In the genomic region with DNA sequence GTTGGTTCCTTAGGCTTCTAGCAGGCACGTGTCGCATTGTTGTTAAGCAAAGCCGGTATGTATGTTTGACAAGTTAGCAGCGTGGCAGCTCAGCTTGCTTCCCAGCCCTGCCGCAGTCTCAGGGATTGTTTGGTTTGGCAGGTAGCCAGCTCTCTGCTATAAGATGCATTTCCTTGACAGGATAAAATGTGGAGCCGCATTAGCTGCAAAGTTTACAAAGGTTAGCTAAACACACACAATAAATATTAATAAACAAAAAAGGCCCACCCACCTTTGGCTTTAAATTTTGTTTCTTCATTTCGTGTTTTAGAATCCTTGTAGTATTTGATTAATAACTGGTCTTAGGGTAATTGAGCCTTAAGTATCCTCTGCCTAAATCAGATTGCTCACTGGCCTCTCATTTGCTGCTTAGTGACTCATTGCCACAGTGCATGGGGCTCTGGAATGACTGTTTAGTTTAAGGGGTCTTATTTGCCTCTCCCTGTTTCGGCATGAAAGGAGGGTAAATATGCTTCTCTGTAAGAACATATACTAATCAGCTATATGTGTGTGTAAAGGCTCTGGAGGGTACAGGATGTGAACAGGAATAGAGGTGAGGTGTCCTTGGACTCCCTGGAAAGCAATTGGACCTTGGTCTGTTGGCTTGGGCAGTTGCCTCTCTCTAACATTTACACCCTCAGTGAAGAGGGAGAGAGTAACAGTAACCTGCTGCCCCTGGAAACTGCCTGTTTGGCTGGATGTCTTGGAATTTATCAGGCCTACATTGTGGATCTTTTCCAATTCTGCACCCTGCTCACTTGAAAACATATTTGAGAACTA, we compare ENCODE assay signal across 8 cellular contexts.
DNase-seq lines count a peak whose midpoint lies in the region; ATAC-seq and TF ChIP-seq lines count a peak whose summit lies in the region.

No MANE protein-coding gene starts in this region.

- TF ChIP-seq CTCF in heart left ventricle (IDR thresholded peaks at IDR 0.05) = no peak
- no peak for TF ChIP-seq CTCF in spleen (IDR thresholded peaks at IDR 0.05 in 8 of 11, conservative IDR thresholded peaks at IDR 0.05 in 3 of 11)

- no peak overlapping the region for H3K27ac Mint-ChIP-seq in activated T-helper 2 cell treated with anti-CD3 and anti-CD28 coated beads, Interferon-gamma antibody, Interleukin-2, Interleukin-4, amounts not matched to agents 10 μg/mL and 5 μg/mL and 100 μg/mL, durations not matched to agents 14 hours and 24 hours and 36 hours

- H3K4me3 ChIP-seq in heart left ventricle (no peak overlapping the region), SJSA1 (no peak overlapping the region), right cardiac atrium (ENCODE audit: low read length) (no peak overlapping the region), spleen (no peak overlapping the region)
- H3K4me3 ChIP-seq in effector memory CD4-positive, alpha-beta T cell (ENCODE audit: insufficient read depth, low read depth, low read length, poor library complexity, severe bottlenecking) = no peak overlapping the region

- H3K4me1 ChIP-seq in heart left ventricle (peaks cover 0 to 27% (median 13%) of the 10 kb centered on the region in 12 donors), SJSA1 (replicated peaks) (peaks cover 59% of the 10 kb centered on the region), right cardiac atrium (ENCODE audit: control insufficient read depth, insufficient read depth, low read length) (peaks cover 3% of the 10 kb centered on the region), spleen (peaks cover 0 to 22% (median 6%) of the 10 kb centered on the region in 6 donors)
- no peaks in the 10 kb centered on the region for H3K4me1 ChIP-seq in effector memory CD4-positive, alpha-beta T cell (ENCODE audit: control insufficient read depth, insufficient read depth, low read length, poor library complexity, severe bottlenecking)

- WGBS in heart left ventricle, 4 donors = 32 to 42% (median 38%) methylated on average over 8 of the region's 8 CpGs
- 34% methylated on average over 8 of the region's 8 CpGs for WGBS in right cardiac atrium
- 60 to 70% (median 63%) methylated on average over 8 of the region's 8 CpGs for WGBS in spleen, 5 donors

- H3K36me3 ChIP-seq in heart left ventricle (peaks cover 0 to 16% (median 0%) of the 10 kb centered on the region in 9 donors), SJSA1 (no peaks in the 10 kb centered on the region), spleen (peaks cover 0 to 29% (median 0%) of the 10 kb centered on the region in 6 donors)
- no peaks in the 10 kb centered on the region for H3K36me3 ChIP-seq in effector memory CD4-positive, alpha-beta T cell (ENCODE audit: control insufficient read depth, insufficient read depth, low read length)

- H3K27ac ChIP-seq in heart left ventricle = peak overlapping the region in 1 of 12 donors; percentile 44
- peak overlapping the region; percentile 44 for H3K27ac ChIP-seq in SJSA1
- H3K27ac ChIP-seq in right cardiac atrium (ENCODE audit: low read length) = no peak overlapping the region
- H3K27ac ChIP-seq in effector memory CD4-positive, alpha-beta T cell (ENCODE audit: insufficient read depth, low read length, poor library complexity, severe bottlenecking) = no peak overlapping the region
- H3K27ac ChIP-seq in spleen = no peak overlapping the region

- TF ChIP-seq POLR2A in heart left ventricle (IDR thresholded peaks at IDR 0.05) (no peak), spleen (IDR thresholded peaks at IDR 0.05) (no peak)

- H3K9me3 Mint-ChIP-seq in activated T-helper 2 cell treated with anti-CD3 and anti-CD28 coated beads, Interferon-gamma antibody, Interleukin-2, Interleukin-4, amounts not matched to agents 10 μg/mL and 5 μg/mL and 100 μg/mL, durations not matched to agents 14 hours and 24 hours and 36 hours = no peaks in the 10 kb centered on the region

- H3K4me1 Mint-ChIP-seq in activated T-helper 2 cell treated with anti-CD3 and anti-CD28 coated beads, Interferon-gamma antibody, Interleukin-2, Interleukin-4, amounts not matched to agents 10 μg/mL and 5 μg/mL and 100 μg/mL, durations not matched to agents 14 hours and 24 hours and 36 hours (ENCODE audit: low read depth) = peaks cover 31% of the 10 kb centered on the region

- H3K36me3 Mint-ChIP-seq in activated T-helper 2 cell treated with anti-CD3 and anti-CD28 coated beads, Interferon-gamma antibody, Interleukin-2, Interleukin-4, amounts not matched to agents 10 μg/mL and 5 μg/mL and 100 μg/mL, durations not matched to agents 14 hours and 24 hours and 36 hours (ENCODE audit: low read depth) = peaks cover 12% of the 10 kb centered on the region

- ATAC-seq in heart left ventricle (peak in 3 of 4 donors; percentile 37 to 77 (median 56)), right cardiac atrium (peak; percentile 42 to 55), GM21515 (IDR thresholded peaks at IDR 0.05; ENCODE audit: unreplicated experiment) (no peak)

- H3K27me3 Mint-ChIP-seq in activated T-helper 2 cell treated with anti-CD3 and anti-CD28 coated beads, Interferon-gamma antibody, Interleukin-2, Interleukin-4, amounts not matched to agents 10 μg/mL and 5 μg/mL and 100 μg/mL, durations not matched to agents 14 hours and 24 hours and 36 hours (ENCODE audit: low read depth) = no peaks in the 10 kb centered on the region

- intact Hi-C loops in heart left ventricle (cut with DNase I) = no loop called here
- intact Hi-C loops in cardiac septum (cut with DNase I) = no loop called here
- intact Hi-C loops in right cardiac atrium (cut with DNase I) = no loop called here
- intact Hi-C loops in activated T-helper 2 cell treated with anti-CD3 and anti-CD28 coated beads, Interferon-gamma antibody, Interleukin-2, Interleukin-4, amounts not matched to agents 10 μg/mL and 5 μg/mL and 100 μg/mL, durations not matched to agents 14 hours and 24 hours and 36 hours (cut with micrococcal nuclease) = no loop called here
- intact Hi-C loops in spleen (cut with DNase I; ENCODE audit: low total_unique reads) = no loop called here

- H3K4me3 Mint-ChIP-seq in activated T-helper 2 cell treated with anti-CD3 and anti-CD28 coated beads, Interferon-gamma antibody, Interleukin-2, Interleukin-4, amounts not matched to agents 10 μg/mL and 5 μg/mL and 100 μg/mL, durations not matched to agents 14 hours and 24 hours and 36 hours (ENCODE audit: low read depth) = no peak overlapping the region

- H3K27me3 ChIP-seq in heart left ventricle (no peaks in the 10 kb centered on the region), SJSA1 (replicated peaks) (no peaks in the 10 kb centered on the region), right cardiac atrium (ENCODE audit: control insufficient read depth, insufficient read depth) (no peaks in the 10 kb centered on the region), spleen (replicated peaks in 1 of 7) (no peaks in the 10 kb centered on the region)
- no peaks in the 10 kb centered on the region for H3K27me3 ChIP-seq in effector memory CD4-positive, alpha-beta T cell (replicated peaks; ENCODE audit: control insufficient read depth, insufficient read depth, low read length, poor library complexity, severe bottlenecking)

- H3K9me3 ChIP-seq in heart left ventricle (no peaks in the 10 kb centered on the region), SJSA1 (replicated peaks) (no peaks in the 10 kb centered on the region), right cardiac atrium (ENCODE audit: control insufficient read depth, low read length) (peaks cover 3% of the 10 kb centered on the region), spleen (no peaks in the 10 kb centered on the region)
- H3K9me3 ChIP-seq in effector memory CD4-positive, alpha-beta T cell (ENCODE audit: control insufficient read depth, low read length) = no peaks in the 10 kb centered on the region

- peak in 4 of 5 donors; percentile 19 to 36 (median 25) for DNase-seq in heart left ventricle
- no peak for DNase-seq in cardiac septum (ENCODE audit: low spot score)
- DNase-seq in SJSA1 (ENCODE audit: low read depth in 1 of 2, low spot score in 2 of 2) = peak; percentile 92 to 93
- DNase-seq in right cardiac atrium = peak in 2 of 3 donors; percentile 25 to 53
- no peak for DNase-seq in activated T-helper 2 cell treated with anti-CD3 and anti-CD28 coated beads, Interferon-gamma antibody, Interleukin-2, Interleukin-4, amounts not matched to agents 10 μg/mL and 5 μg/mL and 100 μg/mL, durations not matched to agents 14 hours and 24 hours and 36 hours (ENCODE audit: low spot score)
- DNase-seq in effector memory CD4-positive, alpha-beta T cell = no peak
- no peak for DNase-seq in spleen

Comparison
In these comparisons a context has a peak if more than half of its experiments do, and no peak if none do; other contexts are left out.
1. DNase-seq: peak in heart left ventricle (4 of 5), SJSA1 (2 of 2) and right cardiac atrium (2 of 3); none in cardiac septum (single experiment), activated T-helper 2 cell treated with anti-CD3 and anti-CD28 coated beads, Interferon-gamma antibody, Interleukin-2, Interleukin-4, amounts not matched to agents 10 μg/mL and 5 μg/mL and 100 μg/mL, durations not matched to agents 14 hours and 24 hours and 36 hours (single experiment), effector memory CD4-positive, alpha-beta T cell (0 of 3) and spleen (single experiment).